Comparison of ENCODE assay signal across 1 cellular context in genomic region chr21:44047996-44048560, GRCh38.
TF ChIP-seq lines count a peak whose summit lies in the region.

No MANE protein-coding gene starts in this region.

TF ChIP-seq in GM23338, 12 proteins besides CTCF, POLR2A, EP300 and RAD21 (continued from another document):
- no peak for TF ChIP-seq REST (IDR thresholded peaks at IDR 0.05; ENCODE audit: unreplicated experiment)
- no peak for TF ChIP-seq CREB1 (CRISPR knock-in tag; IDR thresholded peaks at IDR 0.05; ENCODE audit: low read depth)
- TF ChIP-seq NANOG (IDR thresholded peaks at IDR 0.05; ENCODE audit: borderline replicate concordance) = no peak
- TF ChIP-seq ZNF462 (CRISPR knock-in tag; IDR thresholded peaks at IDR 0.05) = no peak
- no peak for TF ChIP-seq EZH2phosphoT487 (IDR thresholded peaks at IDR 0.05; ENCODE audit: unreplicated experiment)
